ENCODE assay signal across 22 cellular contexts in the genomic region with DNA sequence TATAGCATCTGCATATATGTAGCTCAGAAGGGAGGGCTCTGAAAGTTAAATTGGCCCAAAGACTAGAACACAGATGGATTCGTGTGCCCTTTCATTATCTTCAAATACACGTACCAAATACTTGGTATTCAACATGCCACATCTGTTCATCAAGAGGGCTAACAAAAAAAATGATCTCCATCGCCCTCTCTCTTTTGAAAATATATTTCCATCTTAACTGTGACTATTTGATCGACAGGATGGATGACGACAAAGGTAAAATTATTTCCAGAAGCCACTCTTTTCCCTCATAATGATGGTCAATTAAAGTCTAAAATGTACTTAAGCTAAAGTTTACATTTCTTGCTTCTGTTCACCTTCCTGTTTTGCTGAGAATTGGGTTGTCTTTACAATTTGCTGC.
DNase-seq lines count a peak whose midpoint lies in the region; ATAC-seq, FAIRE-seq and TF ChIP-seq lines count a peak whose summit lies in the region.
"Had no signal": no experiment of that assay in that cellular context is flagged by ENCODE, and none has a peak within 500 bp of the region (broad histone marks: within the 10 kb centered on the region; RNA-seq: fewer than 3 reads in every experiment).

No MANE protein-coding gene starts in this region.

- H3K9me3 Mint-ChIP-seq in neural progenitor cell (no peaks in the 10 kb centered on the region), Caco-2 (ENCODE audit: unreplicated experiment) (no peaks in the 10 kb centered on the region)
- H3K9me3 Mint-ChIP-seq: activated CD4-positive, alpha-beta memory T cell treated with anti-CD3 and anti-CD28 coated beads, Interleukin-2, amount 10 ng/mL, durations not matched to agents 7 days and 5 days; activated naive CD4-positive, alpha-beta T cell treated with anti-CD3 and anti-CD28 coated beads, Interleukin-2, amount 50 U/mL, for 24 hours; CD14-positive monocyte; stimulated activated naive B cell treated with anti-CD40 and anti-IgM and Interleukin-4, amounts not matched to agents 10 μg/mL and 1 μg/mL and 100 μg/mL, for 72 hours had no signal

- TF ChIP-seq CTCF in HEK293 (tag by site-specific recombination; IDR thresholded peaks at IDR 0.05) (no peak), K562 (IDR thresholded peaks at IDR 0.05 in 2 of 3, conservative IDR thresholded peaks at IDR 0.05 in 1 of 3; ENCODE audit: insufficient read depth in 2 of 3, low read depth in 1 of 3, low read length in 3 of 3) (peak in 1 of 3 experiments; percentile 24; a peak in 1 of 6 replicates), neural progenitor cell (IDR thresholded peaks at IDR 0.05) (no peak), Caco-2 (IDR thresholded peaks at IDR 0.05; ENCODE audit: insufficient read depth in 1 of 2, low read depth in 1 of 2, low read length in 1 of 2, severe bottlenecking in 1 of 2, unreplicated experiment in 1 of 2) (no peak)

- peaks cover 49% of the 10 kb centered on the region for H3K36me3 Mint-ChIP-seq in neural progenitor cell
- H3K36me3 Mint-ChIP-seq in Caco-2 (ENCODE audit: insufficient read depth, unreplicated experiment): peaks cover 28% of the 10 kb centered on the region
- H3K36me3 Mint-ChIP-seq: activated naive CD4-positive, alpha-beta T cell treated with anti-CD3 and anti-CD28 coated beads, Interleukin-2, amount 50 U/mL, for 24 hours; CD14-positive monocyte had no signal

- DNase-seq in DMS53 (lab: John Stamatoyannopoulos, UW): peak; percentile 18
- no peak for DNase-seq in DMS53 treated with DMSO at 0.1 percent for 48 hours (lab: John Stamatoyannopoulos, UW; ENCODE audit: unreplicated experiment)
- no peak for DNase-seq in K562 (ENCODE audit: extremely low read depth in 1 of 4, low spot score in 3 of 4)
- DNase-seq in neural progenitor cell (ENCODE audit: low spot score): no peak
- DNase-seq in activated CD4-positive, alpha-beta T cell treated with anti-CD3 and anti-CD28 coated beads, Interleukin-2, amount 50 U/mL, for 48 hours: no peak
- no peak for DNase-seq in Caco-2
- DNase-seq: activated CD4-positive, alpha-beta memory T cell treated with anti-CD3 and anti-CD28 coated beads, Interleukin-2, amount 10 ng/mL, durations not matched to agents 7 days and 5 days; activated T-cell treated with anti-CD3 and anti-CD28 coated beads, Interleukin-2, amount 50 U/mL, for 48 hours; naive thymus-derived CD4-positive, alpha-beta T cell; NCI-H82; stimulated activated CD4-positive, alpha-beta T cell treated with anti-CD3 and anti-CD28 coated beads, Interleukin-15, amount 100 ng/mL, for 24 hours; stimulated activated naive B cell treated with anti-CD40 and anti-IgM and Interleukin-4, amounts not matched to agents 10 μg/mL and 1 μg/mL and 100 μg/mL, for 72 hours; T-cell; upper lobe of right lung had no signal

- TF ChIP-seq EP300 in K562 (IDR thresholded peaks at IDR 0.05; ENCODE audit: low read length): no peak

- peaks cover 6% of the 10 kb centered on the region for H3F3A ChIP-seq in neural progenitor cell (ENCODE audit: low read depth)

- H3K36me3 ChIP-seq in HEK293 (ENCODE audit: control insufficient read depth in 2 of 2, insufficient read depth in 1 of 2, low read length in 2 of 2) (peaks cover 7 to 45% of the 10 kb centered on the region in 2 experiments; a peak in 2 of 3 replicates), K562 (ENCODE audit: control insufficient read depth, insufficient read depth, low read length) (no peaks in the 10 kb centered on the region), neural progenitor cell (peaks cover 26% of the 10 kb centered on the region), Caco-2 (ENCODE audit: control insufficient read depth, insufficient read depth, low read length) (no peaks in the 10 kb centered on the region)
- H3K36me3 ChIP-seq: upper lobe of right lung had no signal

- no peak overlapping the region for H2AFZ ChIP-seq in K562 (ENCODE audit: low read depth, low read length)
- H2AFZ ChIP-seq in neural progenitor cell (replicated peaks): no peak overlapping the region

- H3K4me2 ChIP-seq in K562 (ENCODE audit: insufficient read depth, low read length) (no peak overlapping the region), neural progenitor cell (no peak overlapping the region)

- no TSS peak for BruUV-seq in K562 (replicated peaks; lab: Mats Ljungman, UMichigan)
- no TSS peak for BruUV-seq in Caco-2 (replicated peaks; lab: Mats Ljungman, UMichigan)

- CTCF ChIA-PET in HEK293 (lab: Yijun Ruan, JAX): interaction anchor here (0.5 to 1.4 kb wide), 5 partner anchors 18 to 74 kb away, joined by 3 to 4 read pairs (median 3); no protein-coding TSS in a partner anchor
- CTCF ChIA-PET in K562 (lab: Yijun Ruan, JAX; ENCODE audit: low intra/inter-chr PET ratio): no interaction called here
- CTCF ChIA-PET in Caco-2 (lab: Charles Lee): no interaction called here

- no peaks in the 10 kb centered on the region for H4K20me1 ChIP-seq in K562 (replicated peaks; ENCODE audit: control insufficient read depth, insufficient read depth, low read length)
- H4K20me1 ChIP-seq in neural progenitor cell (ENCODE audit: low read depth): peaks cover 57% of the 10 kb centered on the region

- no peak for FAIRE-seq in K562 (lab: Jason Lieb, UNC)
- FAIRE-seq: A204.1, H54 had no signal

- in situ Hi-C loops in K562 (cut with MboI): no loop called here

- H3K9me1 ChIP-seq in K562 (ENCODE audit: control insufficient read depth, insufficient read depth, low read length): no peaks in the 10 kb centered on the region

- H3K9ac ChIP-seq in K562 (ENCODE audit: insufficient read depth in 1 of 2, low read depth in 2 of 2, low read length in 2 of 2) (no peak overlapping the region), neural progenitor cell (no peak overlapping the region)

- H3K27ac ChIP-seq in HEK293 (ENCODE audit: extremely low read depth, low read depth, low read length) (peak overlapping the region; percentile 62), K562 (ENCODE audit: extremely low read depth, low read depth, low read length) (no peak overlapping the region), neural progenitor cell (peak overlapping the region; percentile 39)
- H3K27ac ChIP-seq: upper lobe of right lung had no signal

- no peak; a peak in 1 of 4 replicates for TF ChIP-seq RAD21 in K562 (CRISPR knock-in tag; conservative IDR thresholded peaks at IDR 0.05 in 1 of 2, IDR thresholded peaks at IDR 0.05 in 1 of 2)

- no peaks in the 10 kb centered on the region for H3K27me3 ChIP-seq in K562 (ENCODE audit: control insufficient read depth in 2 of 2, insufficient read depth in 2 of 2, low read length in 2 of 2)
- H3K27me3 ChIP-seq in neural progenitor cell: no peaks in the 10 kb centered on the region
- no peaks in the 10 kb centered on the region for H3K27me3 ChIP-seq in Caco-2 (replicated peaks; ENCODE audit: control insufficient read depth, insufficient read depth, low read length)
- H3K27me3 ChIP-seq: upper lobe of right lung had no signal

- H3K4me3 Mint-ChIP-seq in neural progenitor cell (no peak overlapping the region), Caco-2 (ENCODE audit: unreplicated experiment) (no peak overlapping the region)
- H3K4me3 Mint-ChIP-seq: activated CD4-positive, alpha-beta memory T cell treated with anti-CD3 and anti-CD28 coated beads, Interleukin-2, amount 10 ng/mL, durations not matched to agents 7 days and 5 days; activated naive CD4-positive, alpha-beta T cell treated with anti-CD3 and anti-CD28 coated beads, Interleukin-2, amount 50 U/mL, for 24 hours; CD14-positive monocyte; naive thymus-derived CD4-positive, alpha-beta T cell; stimulated activated naive B cell treated with anti-CD40 and anti-IgM and Interleukin-4, amounts not matched to agents 10 μg/mL and 1 μg/mL and 100 μg/mL, for 72 hours; T-cell had no signal

- WGBS in K562 (ENCODE audit: insufficient coverage, low coverage, missing lambda C conversion rate): 0% methylated on average over 5 of the region's 5 CpGs

- H3K27ac Mint-ChIP-seq in neural progenitor cell (no peak overlapping the region), Caco-2 (ENCODE audit: unreplicated experiment) (no peak overlapping the region)
- H3K27ac Mint-ChIP-seq: activated CD4-positive, alpha-beta memory T cell treated with anti-CD3 and anti-CD28 coated beads, Interleukin-2, amount 10 ng/mL, durations not matched to agents 7 days and 5 days; activated naive CD4-positive, alpha-beta T cell treated with anti-CD3 and anti-CD28 coated beads, Interleukin-2, amount 50 U/mL, for 24 hours; CD14-positive monocyte; naive thymus-derived CD4-positive, alpha-beta T cell; stimulated activated naive B cell treated with anti-CD40 and anti-IgM and Interleukin-4, amounts not matched to agents 10 μg/mL and 1 μg/mL and 100 μg/mL, for 72 hours; T-cell had no signal

- no peak overlapping the region for H3K4me3 ChIP-seq in HEK293 (ENCODE audit: low read depth, low read length)
- H3K4me3 ChIP-seq in K562: no peak overlapping the region
- no peak overlapping the region for H3K4me3 ChIP-seq in neural progenitor cell
- H3K4me3 ChIP-seq in Caco-2 (ENCODE audit: low read depth, low read length): no peak overlapping the region
- H3K4me3 ChIP-seq: lung, upper lobe of right lung had no signal

- no peaks in the 10 kb centered on the region for H3K79me2 ChIP-seq in K562 (ENCODE audit: control insufficient read depth, insufficient read depth, low read length)
- peaks cover 88% of the 10 kb centered on the region for H3K79me2 ChIP-seq in neural progenitor cell (ENCODE audit: low read depth)

- POLR2A ChIA-PET in HEK293 (lab: Yijun Ruan, JAX): no interaction called here
- POLR2A ChIA-PET in K562 (lab: Yijun Ruan, JAX): interaction anchor here (1.1 kb wide), 1 partner anchor 12 kb away, joined by 3 read pairs; no protein-coding TSS in a partner anchor
- POLR2A ChIA-PET in Caco-2 (lab: Charles Lee): no interaction called here

- intact Hi-C loops in K562 (cut with micrococcal nuclease) (loop anchor here (10.0 kb wide), 1 partner anchor 363 kb away; no protein-coding TSS in a partner anchor), Caco-2 (cut with micrococcal nuclease; ENCODE audit: unreplicated experiment) (no loop called here)

- no peak for TF ChIP-seq POLR2A in K562 (conservative IDR thresholded peaks at IDR 0.05)

- H3K4me1 ChIP-seq in HEK293 (ENCODE audit: control insufficient read depth, insufficient read depth, low read length): peaks cover 36% of the 10 kb centered on the region
- no peaks in the 10 kb centered on the region; a peak in 2 of 5 replicates for H3K4me1 ChIP-seq in K562 (replicated peaks in 1 of 2; ENCODE audit: control insufficient read depth in 2 of 2, insufficient read depth in 2 of 2, low read length in 2 of 2)
- H3K4me1 ChIP-seq in neural progenitor cell: peaks cover 38% of the 10 kb centered on the region
- H3K4me1 ChIP-seq in Caco-2: peaks cover 4% of the 10 kb centered on the region; the same call in 1 of the 2 replicates

- H3K9me3 ChIP-seq in HEK293 (ENCODE audit: control insufficient read depth, insufficient read depth, low read depth, low read length) (no peaks in the 10 kb centered on the region), K562 (replicated peaks; ENCODE audit: control insufficient read depth, insufficient read depth, low read depth, low read length) (no peaks in the 10 kb centered on the region), neural progenitor cell (ENCODE audit: low read depth) (no peaks in the 10 kb centered on the region), Caco-2 (no peaks in the 10 kb centered on the region)
- H3K9me3 ChIP-seq: upper lobe of right lung had no signal

- H3K4me1 Mint-ChIP-seq in neural progenitor cell (peaks cover 48% of the 10 kb centered on the region), Caco-2 (ENCODE audit: low read depth, unreplicated experiment) (peaks cover 11% of the 10 kb centered on the region)
- H3K4me1 Mint-ChIP-seq: activated CD4-positive, alpha-beta memory T cell treated with anti-CD3 and anti-CD28 coated beads, Interleukin-2, amount 10 ng/mL, durations not matched to agents 7 days and 5 days; activated naive CD4-positive, alpha-beta T cell treated with anti-CD3 and anti-CD28 coated beads, Interleukin-2, amount 50 U/mL, for 24 hours; CD14-positive monocyte; naive thymus-derived CD4-positive, alpha-beta T cell; T-cell had no signal

- H3K27me3 Mint-ChIP-seq in neural progenitor cell (ENCODE audit: insufficient read depth, low read depth): peaks cover 5% of the 10 kb centered on the region
- H3K27me3 Mint-ChIP-seq in Caco-2 (ENCODE audit: insufficient read depth, unreplicated experiment): no peaks in the 10 kb centered on the region
- H3K27me3 Mint-ChIP-seq: activated CD4-positive, alpha-beta memory T cell treated with anti-CD3 and anti-CD28 coated beads, Interleukin-2, amount 10 ng/mL, durations not matched to agents 7 days and 5 days; activated naive CD4-positive, alpha-beta T cell treated with anti-CD3 and anti-CD28 coated beads, Interleukin-2, amount 50 U/mL, for 24 hours; naive thymus-derived CD4-positive, alpha-beta T cell; stimulated activated naive B cell treated with anti-CD40 and anti-IgM and Interleukin-4, amounts not matched to agents 10 μg/mL and 1 μg/mL and 100 μg/mL, for 72 hours; T-cell had no signal

- ATAC-seq in K562: no peak
- no peak for ATAC-seq in GM19395 (IDR thresholded peaks at IDR 0.05; ENCODE audit: unreplicated experiment)
- ATAC-seq: esophagus mucosa; naive thymus-derived CD4-positive, alpha-beta T cell; stimulated activated naive B cell treated with anti-CD40 and anti-IgM and Interleukin-4, amounts not matched to agents 10 μg/mL and 1 μg/mL and 100 μg/mL, for 72 hours; T-cell; upper lobe of right lung had no signal
